In genomic region chr1:154154534-154155181, GRCh38 we compare ENCODE assay signal across 9 cellular contexts. TPM values are rescaled to one million over a fixed set of nuclear protein-coding genes. Genes with fewer than 3 reads are reported as not detected.
DNase-seq lines count a peak whose midpoint lies in the region; ATAC-seq, FAIRE-seq and TF ChIP-seq lines count a peak whose summit lies in the region.
"Had no signal": no experiment of that assay in that cellular context is flagged by ENCODE, and none has a peak within 500 bp of the region (broad histone marks: within the 10 kb centered on the region; RNA-seq: fewer than 3 reads in every experiment).

NUP210L (minus strand) TSS chr1:154155073.

- H3K4me2 ChIP-seq in K562 (ENCODE audit: insufficient read depth, low read length) = no peak within 1 kb of the TSS

- CTCF ChIA-PET in K562 (lab: Yijun Ruan, JAX; ENCODE audit: low intra/inter-chr PET ratio) = no interaction called here

- H3K4me1 ChIP-seq in K562 (replicated peaks in 1 of 2; ENCODE audit: control insufficient read depth in 2 of 2, insufficient read depth in 2 of 2, low read length in 2 of 2) (peaks cover 20 to 44% of the 10 kb centered on the region in 2 experiments), subcutaneous abdominal adipose tissue (ENCODE audit: control insufficient read depth in 5 of 5, insufficient read depth in 5 of 5, low read length in 5 of 5) (peaks cover 0 to 22% (median 10%) of the 10 kb centered on the region in 5 donors)

- H3K9me3 ChIP-seq in K562 (replicated peaks; ENCODE audit: control insufficient read depth, insufficient read depth, low read depth, low read length) (peaks cover 6% of the 10 kb centered on the region; the same call in 1 of the 2 replicates), subcutaneous abdominal adipose tissue (ENCODE audit: control insufficient read depth in 5 of 5, low read length in 5 of 5) (peaks cover 0 to 3% (median 0%) of the 10 kb centered on the region in 5 donors)

- WGBS in K562 (ENCODE audit: insufficient coverage, low coverage, missing lambda C conversion rate) = 85% methylated on average over 20 of the region's 29 CpGs

- peaks cover 45% of the 10 kb centered on the region for H3K36me3 ChIP-seq in K562 (ENCODE audit: control insufficient read depth, insufficient read depth, low read length)
- H3K36me3 ChIP-seq in subcutaneous abdominal adipose tissue (ENCODE audit: control insufficient read depth in 5 of 5, insufficient read depth in 5 of 5, low read length in 5 of 5) = peaks cover 13 to 49% (median 24%) of the 10 kb centered on the region in 5 donors

- TF ChIP-seq CTCF in K562 (IDR thresholded peaks at IDR 0.05 in 2 of 3, conservative IDR thresholded peaks at IDR 0.05 in 1 of 3; ENCODE audit: insufficient read depth in 2 of 3, low read depth in 1 of 3, low read length in 3 of 3) = 0 out of 6 replicates have a peak, but pooled peaks of 2 of the 3 experiments have one; percentile 5 to 8

- TF ChIP-seq POLR2A in K562 (conservative IDR thresholded peaks at IDR 0.05) = no peak

- H2AFZ ChIP-seq in K562 (ENCODE audit: low read depth, low read length) = no peak within 1 kb of the TSS

- FAIRE-seq in K562 (lab: Jason Lieb, UNC) = no peak
- FAIRE-seq: A204.1 had no signal

- ATAC-seq in K562 (no peak), HG02970 (IDR thresholded peaks at IDR 0.05; ENCODE audit: low FRiP score, unreplicated experiment) (no peak)

- H3K9ac ChIP-seq in K562 (ENCODE audit: insufficient read depth in 1 of 2, low read depth in 2 of 2, low read length in 2 of 2) (peak within 1 kb of the TSS; percentile 29 to 82; a peak in 3 of 4 replicates), subcutaneous abdominal adipose tissue (ENCODE audit: low read length in 5 of 5) (peak within 1 kb of the TSS in 1 of 5 donors; percentile 35)

- intact Hi-C loops in K562 (cut with micrococcal nuclease) = no loop called here

- TF ChIP-seq RAD21 in K562 (CRISPR knock-in tag; conservative IDR thresholded peaks at IDR 0.05 in 1 of 2, IDR thresholded peaks at IDR 0.05 in 1 of 2) = no peak

- peak within 1 kb of the TSS; percentile 64; the same call in 2 of the 3 replicates for H3K27ac ChIP-seq in K562 (ENCODE audit: extremely low read depth, low read depth, low read length)
- H3K27ac ChIP-seq in subcutaneous abdominal adipose tissue (ENCODE audit: low read depth, low read length) = peak within 1 kb of the TSS; percentile 30

- H3K79me2 ChIP-seq in K562 (ENCODE audit: control insufficient read depth, insufficient read depth, low read length) = peaks cover 10% of the 10 kb centered on the region; the same call in 2 of the 3 replicates

- H3K27me3 ChIP-seq in K562 (ENCODE audit: control insufficient read depth in 2 of 2, insufficient read depth in 2 of 2, low read length in 2 of 2) = no peaks in the 10 kb centered on the region
- H3K27me3 ChIP-seq in subcutaneous abdominal adipose tissue (ENCODE audit: control insufficient read depth in 5 of 5, insufficient read depth in 4 of 5, low read length in 5 of 5) = no peaks in the 10 kb centered on the region

- POLR2A ChIA-PET in K562 (lab: Yijun Ruan, JAX) = interaction anchor here (0.5 to 1.1 kb wide), 3 partner anchors 15 to 164 kb away, joined by 3 to 8 read pairs (median 4); partner anchors contain the start of gene RPS27

- DNase-seq in NCI-H82 (lab: John Stamatoyannopoulos, UW) (peak; percentile 57), NCI-H82 treated with DMSO at 0.1 percent for 48 hours (lab: John Stamatoyannopoulos, UW; ENCODE audit: unreplicated experiment) (no peak), K562 (ENCODE audit: extremely low read depth in 1 of 4, low spot score in 3 of 4) (peak in 2 of 4 experiments; percentile 34 to 38), iris pigment epithelial cell (ENCODE audit: low read depth) (peak; percentile 53), putamen (ENCODE audit: low spot score) (no peak), superior temporal gyrus (ENCODE audit: extremely low spot score) (no peak)

- no TSS peak for BruUV-seq in K562 (replicated peaks; lab: Mats Ljungman, UMichigan)

- H4K20me1 ChIP-seq in K562 (replicated peaks; ENCODE audit: control insufficient read depth, insufficient read depth, low read length) = no peaks in the 10 kb centered on the region

- no peak within 1 kb of the TSS for H3K4me3 ChIP-seq in K562
- no peak within 1 kb of the TSS for H3K4me3 ChIP-seq in subcutaneous abdominal adipose tissue (ENCODE audit: low read depth in 1 of 5, low read length in 5 of 5)

- H3K9me1 ChIP-seq in K562 (ENCODE audit: control insufficient read depth, insufficient read depth, low read length) = no peaks in the 10 kb centered on the region

- TF ChIP-seq EP300 in K562 (IDR thresholded peaks at IDR 0.05; ENCODE audit: low read length) = no peak

- in situ Hi-C loops in K562 (cut with MboI) = no loop called here

TF ChIP-seq in K562, 482 proteins besides CTCF, POLR2A, EP300 and RAD21 (continues in another document):
- TF ChIP-seq FOSL1 (tag; conservative IDR thresholded peaks at IDR 0.05) = no peak
- TF ChIP-seq FOXJ2 (tag; IDR thresholded peaks at IDR 0.05) = no peak
- TF ChIP-seq ZBTB49 (CRISPR knock-in tag; IDR thresholded peaks at IDR 0.05; ENCODE audit: borderline replicate concordance) = no peak
- TF ChIP-seq TRIM28 (IDR thresholded peaks at IDR 0.05) = no peak
- no peak for TF ChIP-seq ZNF197 (CRISPR knock-in tag; IDR thresholded peaks at IDR 0.05; ENCODE audit: low read depth)
- TF ChIP-seq SP2 (IDR thresholded peaks at IDR 0.05; ENCODE audit: extremely low read depth, low read depth, low read length, poor library complexity, severe bottlenecking) = no peak
- TF ChIP-seq ATF4 (CRISPR knock-in tag; IDR thresholded peaks at IDR 0.05) = no peak
- TF ChIP-seq RBM15 (IDR thresholded peaks at IDR 0.05; ENCODE audit: insufficient read depth, low read length) = no peak
- no peak for TF ChIP-seq ZNF224 (CRISPR knock-in tag; IDR thresholded peaks at IDR 0.05)
- TF ChIP-seq ZNF586 (CRISPR knock-in tag; conservative IDR thresholded peaks at IDR 0.05) = no peak
- TF ChIP-seq ETV5 (CRISPR knock-in tag; IDR thresholded peaks at IDR 0.05; ENCODE audit: low read depth) = 0 out of 2 replicates have a peak, but pooled peaks have one; percentile 41
- no peak for TF ChIP-seq ZNF165 (CRISPR knock-in tag; IDR thresholded peaks at IDR 0.05; ENCODE audit: borderline replicate concordance)
- TF ChIP-seq TGIF2 (CRISPR knock-in tag; IDR thresholded peaks at IDR 0.05) = no peak
- TF ChIP-seq ZNF140 (CRISPR knock-in tag; IDR thresholded peaks at IDR 0.05) = no peak
- TF ChIP-seq STAG1 (CRISPR knock-in tag; IDR thresholded peaks at IDR 0.05; ENCODE audit: borderline replicate concordance) = no peak

RNA-seq across cellular contexts. Expression of gene NUP210L, which starts in this region (rescaled TPM):
- total RNA-seq in K562 (2011; cell fraction: chromatin; rRNA removed; ENCODE audit: low replicate concordance) = 0.07 TPM in 1 of 2 replicates, not detected in the other
- total RNA-seq in K562 (2011; cell fraction: nucleolus; rRNA removed) = under 0.01 TPM in 1 of 2 replicates, not detected in the other
- total RNA-seq in K562 (2011; cell fraction: nucleoplasm; rRNA removed) = 0.15 TPM in 1 of 2 replicates, not detected in the other
- not detected in 2 replicates for total RNA-seq in K562 (2014; rRNA removed)
- total RNA-seq in K562 (2014; rRNA removed; fragmentation: Illumina TruSeq; extraction: Trizol) = 0.04 TPM in 1 of 2 replicates, not detected in the other
- total RNA-seq in K562 (2015; rRNA removed; fragmentation: Illumina TruSeq; extraction: Trizol) = 0.04 TPM in 1 of 2 replicates, not detected in the other
- total RNA-seq in K562 (2021) = not detected in 2 replicates
- 0.01 TPM in 1 of 2 replicates, not detected in the other for polyA plus RNA-seq in K562 (2011; rRNA removed)
- polyA plus RNA-seq in K562 (2011; cell fraction: cytosol; rRNA removed) = 0.01 TPM in 1 of 2 replicates, not detected in the other
- 0.01 TPM in 1 of 2 replicates, not detected in the other for polyA plus RNA-seq in K562 (2011; cell fraction: nucleus; rRNA removed)
- polyA plus RNA-seq in K562 (2012) = 0.03 TPM in 1 of 2 replicates, not detected in the other
- not detected in 2 replicates for polyA plus RNA-seq in K562 (2014; fragmentation: Illumina TruSeq; extraction: Trizol)
- polyA plus RNA-seq in K562 (2014; fragmentation: Nextera tagmentation; extraction: Ambion mirVana) = not detected
- polyA plus RNA-seq in K562 (2014; rRNA removed) = 0.01 TPM in 1 of 2 replicates, not detected in the other
- 0.03 and 0.07 TPM in 2 replicates for polyA minus RNA-seq in K562 (2011; rRNA and poly(A)+ RNA removed)
- polyA minus RNA-seq in K562 (2011; cell fraction: cytosol; rRNA and poly(A)+ RNA removed) = not detected in 2 replicates
- not detected in 2 replicates for polyA minus RNA-seq in K562 (2011; cell fraction: nucleus; rRNA and poly(A)+ RNA removed)

Comparison
In these comparisons a context has a peak if more than half of its experiments do, and no peak if none do; other contexts are left out.
1. DNase-seq: peak in NCI-H82 (single experiment) and iris pigment epithelial cell (single experiment); none in NCI-H82 treated with DMSO at 0.1 percent for 48 hours (single experiment), putamen (single experiment) and superior temporal gyrus (single experiment).